Comparison of ENCODE assay signal across 1 cellular context in the genomic region with DNA sequence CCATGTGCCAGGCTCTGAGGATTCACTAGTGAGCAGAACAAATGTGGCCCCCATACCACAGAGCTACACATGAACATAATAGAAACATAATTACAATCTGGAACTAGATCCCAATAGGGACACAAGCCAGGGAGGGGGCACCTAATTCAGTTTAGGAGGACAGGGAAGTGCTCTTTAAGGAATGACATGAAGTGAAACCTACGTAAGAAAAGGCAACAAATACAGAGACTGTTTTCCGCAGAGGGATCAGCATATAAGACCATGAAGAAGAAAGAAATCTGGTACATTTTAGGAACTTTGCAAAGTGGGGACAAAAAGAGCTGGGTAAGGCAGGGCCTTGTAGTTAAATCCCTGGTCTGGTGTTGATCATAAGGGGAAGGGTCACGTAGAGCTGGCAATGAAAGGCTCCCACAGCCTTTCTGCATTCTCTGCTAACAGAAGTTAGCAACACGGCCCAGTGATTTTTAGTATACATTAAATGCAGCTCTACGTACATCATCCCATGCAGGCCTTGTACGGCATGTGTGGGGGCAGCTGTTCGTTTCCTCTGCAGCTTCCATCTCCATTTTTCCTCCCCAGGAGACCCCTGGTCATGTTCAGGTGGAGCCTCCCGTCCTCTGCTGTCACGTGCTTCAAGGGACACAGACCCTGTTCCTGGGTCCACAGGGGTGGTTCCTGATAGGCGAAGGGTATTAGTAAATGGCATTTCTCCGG.
A peak's percentile ranks its signal among the peaks of the same experiment; 100 is the strongest.
TF ChIP-seq lines count a peak whose summit lies in the region.

No MANE protein-coding gene starts in this region.

TF ChIP-seq in K562, 482 proteins besides CTCF, POLR2A, EP300 and RAD21 (continued from another document):
- TF ChIP-seq, protein P1, sequence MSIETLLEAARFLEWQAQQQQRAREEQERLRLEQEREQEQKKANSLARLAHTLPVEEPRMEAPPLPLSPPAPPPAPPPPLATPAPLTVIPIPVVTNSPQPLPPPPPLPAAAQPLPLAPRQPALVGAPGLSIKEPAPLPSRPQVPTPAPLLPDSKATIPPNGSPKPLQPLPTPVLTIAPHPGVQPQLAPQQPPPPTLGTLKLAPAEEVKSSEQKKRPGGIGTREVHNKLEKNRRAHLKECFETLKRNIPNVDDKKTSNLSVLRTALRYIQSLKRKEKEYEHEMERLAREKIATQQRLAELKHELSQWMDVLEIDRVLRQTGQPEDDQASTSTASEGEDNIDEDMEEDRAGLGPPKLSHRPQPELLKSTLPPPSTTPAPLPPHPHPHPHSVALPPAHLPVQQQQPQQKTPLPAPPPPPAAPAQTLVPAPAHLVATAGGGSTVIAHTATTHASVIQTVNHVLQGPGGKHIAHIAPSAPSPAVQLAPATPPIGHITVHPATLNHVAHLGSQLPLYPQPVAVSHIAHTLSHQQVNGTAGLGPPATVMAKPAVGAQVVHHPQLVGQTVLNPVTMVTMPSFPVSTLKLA (conservative IDR thresholded peaks at IDR 0.05), result peak in 1 of 2 experiments; percentile 14; a peak in 1 of 4 replicates
- TF ChIP-seq SMAD4 (CRISPR knock-in tag; conservative IDR thresholded peaks at IDR 0.05), result 0 out of 2 replicates have a peak, but pooled peaks have one; percentile 30
- TF ChIP-seq, protein P2, sequence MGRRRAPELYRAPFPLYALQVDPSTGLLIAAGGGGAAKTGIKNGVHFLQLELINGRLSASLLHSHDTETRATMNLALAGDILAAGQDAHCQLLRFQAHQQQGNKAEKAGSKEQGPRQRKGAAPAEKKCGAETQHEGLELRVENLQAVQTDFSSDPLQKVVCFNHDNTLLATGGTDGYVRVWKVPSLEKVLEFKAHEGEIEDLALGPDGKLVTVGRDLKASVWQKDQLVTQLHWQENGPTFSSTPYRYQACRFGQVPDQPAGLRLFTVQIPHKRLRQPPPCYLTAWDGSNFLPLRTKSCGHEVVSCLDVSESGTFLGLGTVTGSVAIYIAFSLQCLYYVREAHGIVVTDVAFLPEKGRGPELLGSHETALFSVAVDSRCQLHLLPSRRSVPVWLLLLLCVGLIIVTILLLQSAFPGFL (CRISPR knock-in tag; IDR thresholded peaks at IDR 0.05), result 0 out of 2 replicates have a peak, but pooled peaks have one; percentile 40
- no peak for TF ChIP-seq ZNF384 (IDR thresholded peaks at IDR 0.05; ENCODE audit: low read depth, low read length)
- TF ChIP-seq, protein P3, sequence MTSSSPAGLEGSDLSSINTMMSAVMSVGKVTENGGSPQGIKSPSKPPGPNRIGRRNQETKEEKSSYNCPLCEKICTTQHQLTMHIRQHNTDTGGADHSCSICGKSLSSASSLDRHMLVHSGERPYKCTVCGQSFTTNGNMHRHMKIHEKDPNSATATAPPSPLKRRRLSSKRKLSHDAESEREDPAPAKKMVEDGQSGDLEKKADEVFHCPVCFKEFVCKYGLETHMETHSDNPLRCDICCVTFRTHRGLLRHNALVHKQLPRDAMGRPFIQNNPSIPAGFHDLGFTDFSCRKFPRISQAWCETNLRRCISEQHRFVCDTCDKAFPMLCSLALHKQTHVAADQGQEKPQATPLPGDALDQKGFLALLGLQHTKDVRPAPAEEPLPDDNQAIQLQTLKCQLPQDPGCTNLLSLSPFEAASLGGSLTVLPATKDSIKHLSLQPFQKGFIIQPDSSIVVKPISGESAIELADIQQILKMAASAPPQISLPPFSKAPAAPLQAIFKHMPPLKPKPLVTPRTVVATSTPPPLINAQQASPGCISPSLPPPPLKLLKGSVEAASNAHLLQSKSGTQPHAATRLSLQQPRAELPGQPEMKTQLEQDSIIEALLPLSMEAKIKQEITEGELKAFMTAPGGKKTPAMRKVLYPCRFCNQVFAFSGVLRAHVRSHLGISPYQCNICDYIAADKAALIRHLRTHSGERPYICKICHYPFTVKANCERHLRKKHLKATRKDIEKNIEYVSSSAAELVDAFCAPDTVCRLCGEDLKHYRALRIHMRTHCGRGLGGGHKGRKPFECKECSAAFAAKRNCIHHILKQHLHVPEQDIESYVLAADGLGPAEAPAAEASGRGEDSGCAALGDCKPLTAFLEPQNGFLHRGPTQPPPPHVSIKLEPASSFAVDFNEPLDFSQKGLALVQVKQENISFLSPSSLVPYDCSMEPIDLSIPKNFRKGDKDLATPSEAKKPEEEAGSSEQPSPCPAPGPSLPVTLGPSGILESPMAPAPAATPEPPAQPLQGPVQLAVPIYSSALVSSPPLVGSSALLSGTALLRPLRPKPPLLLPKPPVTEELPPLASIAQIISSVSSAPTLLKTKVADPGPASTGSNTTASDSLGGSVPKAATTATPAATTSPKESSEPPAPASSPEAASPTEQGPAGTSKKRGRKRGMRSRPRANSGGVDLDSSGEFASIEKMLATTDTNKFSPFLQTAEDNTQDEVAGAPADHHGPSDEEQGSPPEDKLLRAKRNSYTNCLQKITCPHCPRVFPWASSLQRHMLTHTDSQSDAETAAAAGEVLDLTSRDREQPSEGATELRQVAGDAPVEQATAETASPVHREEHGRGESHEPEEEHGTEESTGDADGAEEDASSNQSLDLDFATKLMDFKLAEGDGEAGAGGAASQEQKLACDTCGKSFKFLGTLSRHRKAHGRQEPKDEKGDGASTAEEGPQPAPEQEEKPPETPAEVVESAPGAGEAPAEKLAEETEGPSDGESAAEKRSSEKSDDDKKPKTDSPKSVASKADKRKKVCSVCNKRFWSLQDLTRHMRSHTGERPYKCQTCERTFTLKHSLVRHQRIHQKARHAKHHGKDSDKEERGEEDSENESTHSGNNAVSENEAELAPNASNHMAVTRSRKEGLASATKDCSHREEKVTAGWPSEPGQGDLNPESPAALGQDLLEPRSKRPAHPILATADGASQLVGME (CRISPR knock-in tag; IDR thresholded peaks at IDR 0.05), result 0 out of 2 replicates have a peak, but pooled peaks have one; percentile 64
- TF ChIP-seq RBFOX2 (IDR thresholded peaks at IDR 0.05; ENCODE audit: low read depth, low read length), result peak; percentile 29; the same call in 1 of the 2 replicates
- no peak for TF ChIP-seq TCF7L2 (IDR thresholded peaks at IDR 0.05; ENCODE audit: low read depth, low read length)
- TF ChIP-seq, protein P4, sequence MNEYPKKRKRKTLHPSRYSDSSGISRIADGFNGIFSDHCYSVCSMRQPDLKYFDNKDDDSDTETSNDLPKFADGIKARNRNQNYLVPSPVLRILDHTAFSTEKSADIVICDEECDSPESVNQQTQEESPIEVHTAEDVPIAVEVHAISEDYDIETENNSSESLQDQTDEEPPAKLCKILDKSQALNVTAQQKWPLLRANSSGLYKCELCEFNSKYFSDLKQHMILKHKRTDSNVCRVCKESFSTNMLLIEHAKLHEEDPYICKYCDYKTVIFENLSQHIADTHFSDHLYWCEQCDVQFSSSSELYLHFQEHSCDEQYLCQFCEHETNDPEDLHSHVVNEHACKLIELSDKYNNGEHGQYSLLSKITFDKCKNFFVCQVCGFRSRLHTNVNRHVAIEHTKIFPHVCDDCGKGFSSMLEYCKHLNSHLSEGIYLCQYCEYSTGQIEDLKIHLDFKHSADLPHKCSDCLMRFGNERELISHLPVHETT (CRISPR knock-in tag; conservative IDR thresholded peaks at IDR 0.05 in 1 of 2, IDR thresholded peaks at IDR 0.05 in 1 of 2), result 0 out of 4 replicates have a peak, but pooled peaks of 1 of the 2 experiments have one; percentile 1
- TF ChIP-seq CHD2 (IDR thresholded peaks at IDR 0.05; ENCODE audit: low read depth, low read length), result no peak
- TF ChIP-seq SMARCC2 (IDR thresholded peaks at IDR 0.05; ENCODE audit: low read depth), result no peak
- TF ChIP-seq, protein P5, sequence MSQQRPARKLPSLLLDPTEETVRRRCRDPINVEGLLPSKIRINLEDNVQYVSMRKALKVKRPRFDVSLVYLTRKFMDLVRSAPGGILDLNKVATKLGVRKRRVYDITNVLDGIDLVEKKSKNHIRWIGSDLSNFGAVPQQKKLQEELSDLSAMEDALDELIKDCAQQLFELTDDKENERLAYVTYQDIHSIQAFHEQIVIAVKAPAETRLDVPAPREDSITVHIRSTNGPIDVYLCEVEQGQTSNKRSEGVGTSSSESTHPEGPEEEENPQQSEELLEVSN (IDR thresholded peaks at IDR 0.05; ENCODE audit: borderline replicate concordance in 1 of 2, extremely low read depth in 1 of 2, insufficient read depth in 1 of 2, insufficient read length in 1 of 2, low read depth in 1 of 2, low read length in 1 of 2, poor library complexity in 1 of 2, severe bottlenecking in 1 of 2), result peak in 1 of 2 experiments; percentile 8
- TF ChIP-seq ZBTB17 (CRISPR knock-in tag; IDR thresholded peaks at IDR 0.05), result 0 out of 2 replicates have a peak, but pooled peaks have one; percentile 37
- TF ChIP-seq, protein P6, sequence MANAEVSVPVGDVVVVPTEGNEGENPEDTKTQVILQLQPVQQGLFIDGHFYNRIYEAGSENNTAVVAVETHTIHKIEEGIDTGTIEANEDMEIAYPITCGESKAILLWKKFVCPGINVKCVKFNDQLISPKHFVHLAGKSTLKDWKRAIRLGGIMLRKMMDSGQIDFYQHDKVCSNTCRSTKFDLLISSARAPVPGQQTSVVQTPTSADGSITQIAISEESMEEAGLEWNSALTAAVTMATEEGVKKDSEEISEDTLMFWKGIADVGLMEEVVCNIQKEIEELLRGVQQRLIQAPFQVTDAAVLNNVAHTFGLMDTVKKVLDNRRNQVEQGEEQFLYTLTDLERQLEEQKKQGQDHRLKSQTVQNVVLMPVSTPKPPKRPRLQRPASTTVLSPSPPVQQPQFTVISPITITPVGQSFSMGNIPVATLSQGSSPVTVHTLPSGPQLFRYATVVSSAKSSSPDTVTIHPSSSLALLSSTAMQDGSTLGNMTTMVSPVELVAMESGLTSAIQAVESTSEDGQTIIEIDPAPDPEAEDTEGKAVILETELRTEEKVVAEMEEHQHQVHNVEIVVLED (CRISPR knock-in tag; IDR thresholded peaks at IDR 0.05), result 0 out of 2 replicates have a peak, but pooled peaks have one; percentile 21
- peak; percentile 80 for TF ChIP-seq CHD1 (IDR thresholded peaks at IDR 0.05; ENCODE audit: low read length)
- TF ChIP-seq, protein P7, sequence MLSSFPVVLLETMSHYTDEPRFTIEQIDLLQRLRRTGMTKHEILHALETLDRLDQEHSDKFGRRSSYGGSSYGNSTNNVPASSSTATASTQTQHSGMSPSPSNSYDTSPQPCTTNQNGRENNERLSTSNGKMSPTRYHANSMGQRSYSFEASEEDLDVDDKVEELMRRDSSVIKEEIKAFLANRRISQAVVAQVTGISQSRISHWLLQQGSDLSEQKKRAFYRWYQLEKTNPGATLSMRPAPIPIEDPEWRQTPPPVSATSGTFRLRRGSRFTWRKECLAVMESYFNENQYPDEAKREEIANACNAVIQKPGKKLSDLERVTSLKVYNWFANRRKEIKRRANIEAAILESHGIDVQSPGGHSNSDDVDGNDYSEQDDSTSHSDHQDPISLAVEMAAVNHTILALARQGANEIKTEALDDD (IDR thresholded peaks at IDR 0.05), result no peak
- no peak for TF ChIP-seq IFI16 (CRISPR knock-in tag; IDR thresholded peaks at IDR 0.05)
- peak in 1 of 2 experiments; percentile 15; a peak in 1 of 4 replicates for TF ChIP-seq FOXK2 (conservative IDR thresholded peaks at IDR 0.05 in 1 of 2, IDR thresholded peaks at IDR 0.05 in 1 of 2; ENCODE audit: low read depth in 2 of 2)
- no peak for TF ChIP-seq NR2C1 (IDR thresholded peaks at IDR 0.05)
- no peak for TF ChIP-seq NR2C1 (tag; IDR thresholded peaks at IDR 0.05)
- TF ChIP-seq, protein P8, sequence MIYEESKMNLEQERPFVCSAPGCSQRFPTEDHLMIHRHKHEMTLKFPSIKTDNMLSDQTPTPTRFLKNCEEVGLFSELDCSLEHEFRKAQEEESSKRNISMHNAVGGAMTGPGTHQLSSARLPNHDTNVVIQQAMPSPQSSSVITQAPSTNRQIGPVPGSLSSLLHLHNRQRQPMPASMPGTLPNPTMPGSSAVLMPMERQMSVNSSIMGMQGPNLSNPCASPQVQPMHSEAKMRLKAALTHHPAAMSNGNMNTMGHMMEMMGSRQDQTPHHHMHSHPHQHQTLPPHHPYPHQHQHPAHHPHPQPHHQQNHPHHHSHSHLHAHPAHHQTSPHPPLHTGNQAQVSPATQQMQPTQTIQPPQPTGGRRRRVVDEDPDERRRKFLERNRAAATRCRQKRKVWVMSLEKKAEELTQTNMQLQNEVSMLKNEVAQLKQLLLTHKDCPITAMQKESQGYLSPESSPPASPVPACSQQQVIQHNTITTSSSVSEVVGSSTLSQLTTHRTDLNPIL (CRISPR knock-in tag; IDR thresholded peaks at IDR 0.05), result no peak
- peak in 1 of 2 experiments; percentile 6; a peak in 1 of 4 replicates for TF ChIP-seq HDAC1 (IDR thresholded peaks at IDR 0.05)
